20 cellular contexts compared by ENCODE assay signal in genomic region chr3:183502237-183502636, GRCh38. TPM values are rescaled to one million over a fixed set of nuclear protein-coding genes. Genes with fewer than 3 reads are reported as not detected.
"Had no signal": no experiment of that assay in that cellular context is flagged by ENCODE, and none has a peak within 500 bp of the region (broad histone marks: within the 10 kb centered on the region; RNA-seq: fewer than 3 reads in every experiment).

No MANE protein-coding gene starts in this region.

- H3K4me3 ChIP-seq: adrenal gland, esophagus muscularis mucosa, gastroesophageal sphincter, heart right ventricle, prostate gland, right atrium auricular region, skin epidermis, thoracic aorta, upper lobe of left lung had no signal

- H3K9me3 ChIP-seq: prostate gland had no signal

- H3K4me3 Mint-ChIP-seq: memory B cell; naive thymus-derived CD8-positive, alpha-beta T cell; WTC11 had no signal

- H3K4me1 ChIP-seq: adrenal gland, esophagus muscularis mucosa, gastroesophageal sphincter, prostate gland, right atrium auricular region, upper lobe of left lung had no signal

- H3K27me3 Mint-ChIP-seq: memory B cell; naive thymus-derived CD8-positive, alpha-beta T cell had no signal

- H3K27ac Mint-ChIP-seq: WTC11 had no signal

- H3K36me3 ChIP-seq: adrenal gland, esophagus muscularis mucosa, gastroesophageal sphincter, prostate gland, right atrium auricular region, thoracic aorta had no signal

- H3K27ac ChIP-seq: adrenal gland, esophagus muscularis mucosa, gastroesophageal sphincter, heart right ventricle, prostate gland, right atrium auricular region, skin epidermis, thoracic aorta, upper lobe of left lung had no signal

- H3K36me3 Mint-ChIP-seq: WTC11 had no signal

- FAIRE-seq: bronchial epithelial cell had no signal

- DNase-seq: activated CD4-positive, alpha-beta T cell treated with anti-CD3 and anti-CD28 coated beads for 4 hours; cerebellar nuclear complex; effector CD4-positive, alpha-beta T cell; heart right ventricle; naive thymus-derived CD8-positive, alpha-beta T cell; stimulated activated CD4-positive, alpha-beta T cell treated with anti-CD3 and anti-CD28 coated beads, Interleukin-4, amount 100 ng/mL, for 1 hour; SW 1271 had no signal

- H3K27me3 ChIP-seq: adrenal gland, esophagus muscularis mucosa, gastroesophageal sphincter, heart right ventricle, right atrium auricular region, upper lobe of left lung had no signal

- ATAC-seq: activated naive CD4-positive, alpha-beta T cell treated with anti-CD3 and anti-CD28 coated beads, Interleukin-2, amount 50 U/mL, for 72 hours; gastroesophageal sphincter; naive thymus-derived CD8-positive, alpha-beta T cell; WTC11 had no signal

RNA-seq across cellular contexts. Expression of gene KLHL6, which starts 53.3 kb away (rescaled TPM):
- total RNA-seq: osteocyte had no signal
